Comparison of ENCODE assay signal across 32 cellular contexts in genomic region chr1:223320959-223321358, GRCh38. TPM values are rescaled to one million over a fixed set of nuclear protein-coding genes. Genes with fewer than 3 reads are reported as not detected.
"Had no signal": no experiment of that assay in that cellular context is flagged by ENCODE, and none has a peak within 500 bp of the region (broad histone marks: within the 10 kb centered on the region; RNA-seq: fewer than 3 reads in every experiment).

No MANE protein-coding gene starts in this region.

- ATAC-seq: activated CD8-positive, alpha-beta memory T cell treated with anti-CD3 and anti-CD28 coated beads, Interleukin-2, amount 10 ng/mL, durations not matched to agents 7 days and 5 days; activated T-cell treated with anti-CD3 and anti-CD28 coated beads, Interleukin-2, amount 50 U/mL, for 72 hours; activated T-helper 17 cell treated with anti-CD3 and anti-CD28 coated beads, Interleukin-2, amount 50 U/mL, for 72 hours; PC-3 had no signal

- H3K4me2 ChIP-seq: SK-N-SH had no signal

- H3K4me3 ChIP-seq: ascending aorta, Peyer's patch, SJSA1 had no signal

- H3K9me3 ChIP-seq: ascending aorta, Peyer's patch, SJSA1, SK-N-SH had no signal

- H3K4me1 ChIP-seq: ascending aorta, Peyer's patch had no signal

- H3K27ac ChIP-seq: ascending aorta, Peyer's patch, SJSA1 had no signal

- H3K9ac ChIP-seq: SK-N-SH had no signal

- H3K27me3 ChIP-seq: ascending aorta, Peyer's patch had no signal

- DNase-seq: activated B cell treated with CpG ODN at 0.5 μM for 24 hours; activated CD4-positive, alpha-beta memory T cell treated with anti-CD3 and anti-CD28 coated beads for 36 hours; activated CD4-positive, alpha-beta T cell treated with anti-CD3 and anti-CD28 coated beads for 4 hours; activated CD4-positive, alpha-beta T cell treated with anti-CD3 and anti-CD28 coated beads, Interleukin-2, amount 50 U/mL, for 1 hour; activated CD4-positive, CD25-positive, alpha-beta regulatory T cell treated with anti-CD3 and anti-CD28 coated beads, Interleukin-2, amount 50 U/mL, for 72 hours; activated CD8-positive, alpha-beta memory T cell treated with anti-CD3 and anti-CD28 coated beads, Interleukin-2, amount 10 ng/mL, durations not matched to agents 7 days and 5 days; activated effector memory CD4-positive, alpha-beta T cell treated with anti-CD3 and anti-CD28 coated beads, Interleukin-2, amount 50 U/mL, for 16 hours; activated naive CD4-positive, alpha-beta T cell; activated naive CD4-positive, alpha-beta T cell treated with anti-CD3 and anti-CD28 coated beads, Interleukin-2, amount 50 U/mL, for 16 hours; activated naive CD8-positive, alpha-beta T cell treated with anti-CD3 and anti-CD28 coated beads for 36 hours; activated T-cell treated with anti-CD3 and anti-CD28 coated beads, Interleukin-2, amount 50 U/mL, for 1 hour; activated T-cell treated with anti-CD3 and anti-CD28 coated beads, Interleukin-2, amount 50 U/mL, for 72 hours; amniotic stem cell; KG1; MM.1S; MV-4-11; NCI-H1092; NCI-H187 treated with DMSO at 0.1 percent for 48 hours; NCI-H2081; NCI-H2171; NCI-H526; NCI-H748 treated with DMSO at 0.1 percent for 48 hours; NK-92 treated with Interleukin-12 subunit alpha and Interleukin-12 subunit beta, amount 100 ng/mL, for 24 hours; PC-3; Peyer's patch; RPMI8226; SHP77 treated with DMSO at 0.1 percent for 48 hours; SK-N-SH; T-helper 9 cell had no signal

- H3K36me3 ChIP-seq: ascending aorta, Peyer's patch, SJSA1 had no signal

RNA-seq across cellular contexts. Expression of gene SUSD4, which starts 43.0 kb away (rescaled TPM):
- total RNA-seq: activated B cell treated with CpG ODN at 0.5 μM for 24 hours, ascending aorta had no signal
